In the genomic region with DNA sequence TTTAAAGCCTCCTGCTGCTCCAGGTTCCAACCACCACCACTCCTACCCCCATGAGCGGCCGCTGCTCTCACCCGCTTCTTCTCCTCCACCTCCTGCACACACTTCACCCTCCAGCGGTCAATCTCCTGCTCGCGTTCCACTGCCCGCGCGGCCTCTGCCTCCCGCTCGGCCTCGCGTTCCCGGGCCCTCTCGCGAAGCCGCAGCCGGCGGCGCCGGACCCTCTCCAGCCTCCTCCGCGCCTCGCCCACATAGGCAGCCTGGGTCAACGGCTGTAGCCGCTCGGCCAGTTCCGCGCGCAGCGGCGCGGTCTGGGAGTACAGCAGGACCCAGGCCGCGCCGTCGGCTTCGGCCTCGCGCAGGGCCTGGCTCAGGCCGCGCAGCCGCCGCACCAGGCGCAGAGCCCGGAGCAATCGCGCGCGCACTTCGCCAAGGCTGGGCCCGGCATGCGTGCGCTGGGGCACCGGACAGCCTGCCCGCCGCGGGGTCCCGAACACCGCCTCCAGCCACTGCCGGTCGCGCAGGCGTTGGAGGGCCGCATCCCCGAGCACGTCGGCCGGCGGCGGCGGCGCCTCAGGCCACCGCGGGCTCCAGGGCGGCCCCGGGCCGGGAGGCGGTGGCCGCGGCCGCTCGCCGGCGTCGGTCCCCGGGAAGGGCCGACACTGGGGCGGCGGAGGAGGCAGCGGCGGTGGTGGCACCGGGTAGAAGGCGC, we compare ENCODE assay signal across 1 cellular context.
TF ChIP-seq lines count a peak whose summit lies in the region.

No MANE protein-coding gene starts in this region.

TF ChIP-seq in HepG2, 621 proteins besides CTCF, POLR2A, EP300 and RAD21 (continues in another document):
- 0 out of 2 replicates have a peak, but pooled peaks have one; percentile 0 for TF ChIP-seq SALL2 (CRISPR knock-in tag; IDR thresholded peaks at IDR 0.05)
- 0 out of 2 replicates have a peak, but pooled peaks have one; percentile 45 for TF ChIP-seq HOXA9 (CRISPR knock-in tag; IDR thresholded peaks at IDR 0.05; ENCODE audit: borderline replicate concordance)
- peak; percentile 76 for TF ChIP-seq MAX (IDR thresholded peaks at IDR 0.05)
- 0 out of 2 replicates have a peak, but pooled peaks have one; percentile 21 for TF ChIP-seq THAP11 (CRISPR knock-in tag; IDR thresholded peaks at IDR 0.05)
- TF ChIP-seq RFX3 (CRISPR knock-in tag; IDR thresholded peaks at IDR 0.05) = no peak
- TF ChIP-seq SATB2 (CRISPR knock-in tag; IDR thresholded peaks at IDR 0.05) = no peak
- TF ChIP-seq, protein P1, sequence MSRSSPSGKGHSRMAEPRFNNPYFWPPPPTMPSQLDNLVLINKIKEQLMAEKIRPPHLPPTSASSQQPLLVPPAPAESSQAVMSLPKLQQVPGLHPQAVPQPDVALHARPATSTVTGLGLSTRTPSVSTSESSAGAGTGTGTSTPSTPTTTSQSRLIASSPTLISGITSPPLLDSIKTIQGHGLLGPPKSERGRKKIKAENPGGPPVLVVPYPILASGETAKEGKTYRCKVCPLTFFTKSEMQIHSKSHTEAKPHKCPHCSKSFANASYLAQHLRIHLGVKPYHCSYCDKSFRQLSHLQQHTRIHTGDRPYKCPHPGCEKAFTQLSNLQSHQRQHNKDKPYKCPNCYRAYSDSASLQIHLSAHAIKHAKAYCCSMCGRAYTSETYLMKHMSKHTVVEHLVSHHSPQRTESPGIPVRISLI (CRISPR knock-in tag; IDR thresholded peaks at IDR 0.05; ENCODE audit: borderline replicate concordance) = no peak
- no peak for TF ChIP-seq MEIS2 (CRISPR knock-in tag; IDR thresholded peaks at IDR 0.05)
- TF ChIP-seq, protein P2, sequence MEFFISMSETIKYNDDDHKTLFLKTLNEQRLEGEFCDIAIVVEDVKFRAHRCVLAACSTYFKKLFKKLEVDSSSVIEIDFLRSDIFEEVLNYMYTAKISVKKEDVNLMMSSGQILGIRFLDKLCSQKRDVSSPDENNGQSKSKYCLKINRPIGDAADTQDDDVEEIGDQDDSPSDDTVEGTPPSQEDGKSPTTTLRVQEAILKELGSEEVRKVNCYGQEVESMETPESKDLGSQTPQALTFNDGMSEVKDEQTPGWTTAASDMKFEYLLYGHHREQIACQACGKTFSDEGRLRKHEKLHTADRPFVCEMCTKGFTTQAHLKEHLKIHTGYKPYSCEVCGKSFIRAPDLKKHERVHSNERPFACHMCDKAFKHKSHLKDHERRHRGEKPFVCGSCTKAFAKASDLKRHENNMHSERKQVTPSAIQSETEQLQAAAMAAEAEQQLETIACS (CRISPR knock-in tag; IDR thresholded peaks at IDR 0.05) = 0 out of 2 replicates have a peak, but pooled peaks have one; percentile 24
- no peak for TF ChIP-seq ZNF772 (CRISPR knock-in tag; IDR thresholded peaks at IDR 0.05)
- TF ChIP-seq, protein P3, sequence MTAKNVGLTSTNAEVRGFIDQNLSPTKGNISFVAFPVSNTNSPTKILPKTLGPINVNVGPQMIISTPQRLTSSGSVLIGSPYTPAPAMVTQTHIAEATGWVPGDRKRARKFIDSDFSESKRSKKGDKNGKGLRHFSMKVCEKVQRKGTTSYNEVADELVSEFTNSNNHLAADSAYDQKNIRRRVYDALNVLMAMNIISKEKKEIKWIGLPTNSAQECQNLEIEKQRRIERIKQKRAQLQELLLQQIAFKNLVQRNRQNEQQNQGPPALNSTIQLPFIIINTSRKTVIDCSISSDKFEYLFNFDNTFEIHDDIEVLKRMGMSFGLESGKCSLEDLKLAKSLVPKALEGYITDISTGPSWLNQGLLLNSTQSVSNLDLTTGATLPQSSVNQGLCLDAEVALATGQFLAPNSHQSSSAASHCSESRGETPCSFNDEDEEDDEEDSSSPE (CRISPR knock-in tag; IDR thresholded peaks at IDR 0.05) = 0 out of 2 replicates have a peak, but pooled peaks have one; percentile 31
- peak; percentile 43; the same call in 1 of the 2 replicates for TF ChIP-seq ZNF768 (CRISPR knock-in tag; IDR thresholded peaks at IDR 0.05)
- TF ChIP-seq, protein P4, sequence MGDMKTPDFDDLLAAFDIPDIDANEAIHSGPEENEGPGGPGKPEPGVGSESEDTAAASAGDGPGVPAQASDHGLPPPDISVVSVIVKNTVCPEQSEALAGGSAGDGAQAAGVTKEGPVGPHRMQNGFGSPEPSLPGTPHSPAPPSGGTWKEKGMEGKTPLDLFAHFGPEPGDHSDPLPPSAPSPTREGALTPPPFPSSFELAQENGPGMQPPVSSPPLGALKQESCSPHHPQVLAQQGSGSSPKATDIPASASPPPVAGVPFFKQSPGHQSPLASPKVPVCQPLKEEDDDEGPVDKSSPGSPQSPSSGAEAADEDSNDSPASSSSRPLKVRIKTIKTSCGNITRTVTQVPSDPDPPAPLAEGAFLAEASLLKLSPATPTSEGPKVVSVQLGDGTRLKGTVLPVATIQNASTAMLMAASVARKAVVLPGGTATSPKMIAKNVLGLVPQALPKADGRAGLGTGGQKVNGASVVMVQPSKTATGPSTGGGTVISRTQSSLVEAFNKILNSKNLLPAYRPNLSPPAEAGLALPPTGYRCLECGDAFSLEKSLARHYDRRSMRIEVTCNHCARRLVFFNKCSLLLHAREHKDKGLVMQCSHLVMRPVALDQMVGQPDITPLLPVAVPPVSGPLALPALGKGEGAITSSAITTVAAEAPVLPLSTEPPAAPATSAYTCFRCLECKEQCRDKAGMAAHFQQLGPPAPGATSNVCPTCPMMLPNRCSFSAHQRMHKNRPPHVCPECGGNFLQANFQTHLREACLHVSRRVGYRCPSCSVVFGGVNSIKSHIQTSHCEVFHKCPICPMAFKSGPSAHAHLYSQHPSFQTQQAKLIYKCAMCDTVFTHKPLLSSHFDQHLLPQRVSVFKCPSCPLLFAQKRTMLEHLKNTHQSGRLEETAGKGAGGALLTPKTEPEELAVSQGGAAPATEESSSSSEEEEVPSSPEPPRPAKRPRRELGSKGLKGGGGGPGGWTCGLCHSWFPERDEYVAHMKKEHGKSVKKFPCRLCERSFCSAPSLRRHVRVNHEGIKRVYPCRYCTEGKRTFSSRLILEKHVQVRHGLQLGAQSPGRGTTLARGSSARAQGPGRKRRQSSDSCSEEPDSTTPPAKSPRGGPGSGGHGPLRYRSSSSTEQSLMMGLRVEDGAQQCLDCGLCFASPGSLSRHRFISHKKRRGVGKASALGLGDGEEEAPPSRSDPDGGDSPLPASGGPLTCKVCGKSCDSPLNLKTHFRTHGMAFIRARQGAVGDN (CRISPR knock-in tag; IDR thresholded peaks at IDR 0.05) = peak; percentile 78
- TF ChIP-seq TCF12 (IDR thresholded peaks at IDR 0.05) = no peak
- peak; percentile 29; the same call in 1 of the 2 replicates for TF ChIP-seq TCF12 (CRISPR knock-in tag; IDR thresholded peaks at IDR 0.05)
- TF ChIP-seq NFKB2 (CRISPR knock-in tag; IDR thresholded peaks at IDR 0.05; ENCODE audit: borderline replicate concordance) = peak; percentile 28; the same call in 1 of the 2 replicates
- TF ChIP-seq ZNF839 (CRISPR knock-in tag; IDR thresholded peaks at IDR 0.05; ENCODE audit: borderline replicate concordance) = no peak
- TF ChIP-seq ZNF781 (CRISPR knock-in tag; IDR thresholded peaks at IDR 0.05; ENCODE audit: borderline replicate concordance, not compliant biosample characterization) = no peak
- TF ChIP-seq CSRNP1 (CRISPR knock-in tag; IDR thresholded peaks at IDR 0.05) = 0 out of 2 replicates have a peak, but pooled peaks have one; percentile 16
- TF ChIP-seq SNAI1 (CRISPR knock-in tag; IDR thresholded peaks at IDR 0.05; ENCODE audit: borderline replicate concordance) = 0 out of 2 replicates have a peak, but pooled peaks have one; percentile 28
- TF ChIP-seq ARID2 (CRISPR knock-in tag; IDR thresholded peaks at IDR 0.05; ENCODE audit: borderline replicate concordance) = 0 out of 2 replicates have a peak, but pooled peaks have one; percentile 22
- peak; percentile 11; the same call in 1 of the 2 replicates for TF ChIP-seq HOXA3 (CRISPR knock-in tag; IDR thresholded peaks at IDR 0.05)
- TF ChIP-seq ZSCAN21 (CRISPR knock-in tag; IDR thresholded peaks at IDR 0.05; ENCODE audit: borderline replicate concordance) = 0 out of 2 replicates have a peak, but pooled peaks have one; percentile 36
- peak; percentile 55; the same call in 1 of the 2 replicates for TF ChIP-seq ZNF232 (CRISPR knock-in tag; IDR thresholded peaks at IDR 0.05; ENCODE audit: borderline replicate concordance)
- TF ChIP-seq MTA1 (CRISPR knock-in tag; IDR thresholded peaks at IDR 0.05; ENCODE audit: borderline replicate concordance) = peak; percentile 67; the same call in 1 of the 2 replicates
- TF ChIP-seq ZNF329 (CRISPR knock-in tag; IDR thresholded peaks at IDR 0.05; ENCODE audit: low read depth) = 0 out of 2 replicates have a peak, but pooled peaks have one; percentile 51
- TF ChIP-seq FOXM1 (CRISPR knock-in tag; IDR thresholded peaks at IDR 0.05) = 0 out of 2 replicates have a peak, but pooled peaks have one; percentile 22
- TF ChIP-seq, protein P5, sequence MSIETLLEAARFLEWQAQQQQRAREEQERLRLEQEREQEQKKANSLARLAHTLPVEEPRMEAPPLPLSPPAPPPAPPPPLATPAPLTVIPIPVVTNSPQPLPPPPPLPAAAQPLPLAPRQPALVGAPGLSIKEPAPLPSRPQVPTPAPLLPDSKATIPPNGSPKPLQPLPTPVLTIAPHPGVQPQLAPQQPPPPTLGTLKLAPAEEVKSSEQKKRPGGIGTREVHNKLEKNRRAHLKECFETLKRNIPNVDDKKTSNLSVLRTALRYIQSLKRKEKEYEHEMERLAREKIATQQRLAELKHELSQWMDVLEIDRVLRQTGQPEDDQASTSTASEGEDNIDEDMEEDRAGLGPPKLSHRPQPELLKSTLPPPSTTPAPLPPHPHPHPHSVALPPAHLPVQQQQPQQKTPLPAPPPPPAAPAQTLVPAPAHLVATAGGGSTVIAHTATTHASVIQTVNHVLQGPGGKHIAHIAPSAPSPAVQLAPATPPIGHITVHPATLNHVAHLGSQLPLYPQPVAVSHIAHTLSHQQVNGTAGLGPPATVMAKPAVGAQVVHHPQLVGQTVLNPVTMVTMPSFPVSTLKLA (IDR thresholded peaks at IDR 0.05) = no peak
- TF ChIP-seq CREB1 (IDR thresholded peaks at IDR 0.05) = no peak
- no peak for TF ChIP-seq CREB1 (CRISPR knock-in tag; IDR thresholded peaks at IDR 0.05)
- 0 out of 2 replicates have a peak, but pooled peaks have one; percentile 41 for TF ChIP-seq BORCS8-MEF2B (CRISPR knock-in tag; IDR thresholded peaks at IDR 0.05)
- TF ChIP-seq ZNF614 (CRISPR knock-in tag; IDR thresholded peaks at IDR 0.05; ENCODE audit: borderline replicate concordance) = peak; percentile 48; the same call in 1 of the 2 replicates
- peak; percentile 25; the same call in 1 of the 2 replicates for TF ChIP-seq MXD1 (CRISPR knock-in tag; IDR thresholded peaks at IDR 0.05)
- 0 out of 2 replicates have a peak, but pooled peaks have one; percentile 27 for TF ChIP-seq ZBTB43 (CRISPR knock-in tag; conservative IDR thresholded peaks at IDR 0.05)
- TF ChIP-seq ZFY (CRISPR knock-in tag; IDR thresholded peaks at IDR 0.05) = peak; percentile 87
- TF ChIP-seq RNF2 (conservative IDR thresholded peaks at IDR 0.05; ENCODE audit: low read depth) = peak; percentile 86
- 0 out of 2 replicates have a peak, but pooled peaks have one; percentile 49 for TF ChIP-seq ZNF841 (CRISPR knock-in tag; IDR thresholded peaks at IDR 0.05; ENCODE audit: borderline replicate concordance)
- no peak for TF ChIP-seq NONO (IDR thresholded peaks at IDR 0.05)
- TF ChIP-seq NONO (CRISPR knock-in tag; conservative IDR thresholded peaks at IDR 0.05) = no peak; the same call in 1 of the 2 replicates
- no peak; the same call in 1 of the 2 replicates for TF ChIP-seq ZNF451 (CRISPR knock-in tag; IDR thresholded peaks at IDR 0.05)
- TF ChIP-seq ZNF879 (CRISPR knock-in tag; IDR thresholded peaks at IDR 0.05) = no peak
